Comparison of ENCODE assay signal across 1 cellular context in genomic region chr5:134524826-134525686, GRCh38.
TF ChIP-seq lines count a peak whose summit lies in the region.

JADE2 (plus strand) TSS chr5:134525670; CDS start chr5:134535858, 10,188 bp downstream.

TF ChIP-seq in HepG2, 621 proteins besides CTCF, POLR2A, EP300 and RAD21 (continued from another document and continues in another):
- TF ChIP-seq, protein P1, sequence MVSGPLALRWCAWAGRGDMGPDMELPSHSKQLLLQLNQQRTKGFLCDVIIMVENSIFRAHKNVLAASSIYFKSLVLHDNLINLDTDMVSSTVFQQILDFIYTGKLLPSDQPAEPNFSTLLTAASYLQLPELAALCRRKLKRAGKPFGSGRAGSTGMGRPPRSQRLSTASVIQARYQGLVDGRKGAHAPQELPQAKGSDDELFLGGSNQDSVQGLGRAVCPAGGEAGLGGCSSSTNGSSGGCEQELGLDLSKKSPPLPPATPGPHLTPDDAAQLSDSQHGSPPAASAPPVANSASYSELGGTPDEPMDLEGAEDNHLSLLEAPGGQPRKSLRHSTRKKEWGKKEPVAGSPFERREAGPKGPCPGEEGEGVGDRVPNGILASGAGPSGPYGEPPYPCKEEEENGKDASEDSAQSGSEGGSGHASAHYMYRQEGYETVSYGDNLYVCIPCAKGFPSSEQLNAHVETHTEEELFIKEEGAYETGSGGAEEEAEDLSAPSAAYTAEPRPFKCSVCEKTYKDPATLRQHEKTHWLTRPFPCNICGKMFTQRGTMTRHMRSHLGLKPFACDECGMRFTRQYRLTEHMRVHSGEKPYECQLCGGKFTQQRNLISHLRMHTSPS (CRISPR knock-in tag; IDR thresholded peaks at IDR 0.05; ENCODE audit: low read depth): 0 out of 2 replicates have a peak, but pooled peaks have one; percentile 3
- TF ChIP-seq EEA1 (CRISPR knock-in tag; IDR thresholded peaks at IDR 0.05; ENCODE audit: borderline replicate concordance) (no peak), MAF1 (CRISPR knock-in tag; IDR thresholded peaks at IDR 0.05; ENCODE audit: borderline replicate concordance) (no peak), MAX (IDR thresholded peaks at IDR 0.05) (peak; percentile 49), HOXA5 (CRISPR knock-in tag; IDR thresholded peaks at IDR 0.05) (no peak), CREB1 (IDR thresholded peaks at IDR 0.05) (peak; percentile 60), CREB1 (CRISPR knock-in tag; IDR thresholded peaks at IDR 0.05) (peak; percentile 62), ZNF788 (CRISPR knock-in tag; IDR thresholded peaks at IDR 0.05; ENCODE audit: borderline replicate concordance) (0 out of 2 replicates have a peak, but pooled peaks have one; percentile 9), JUN (CRISPR knock-in tag; IDR thresholded peaks at IDR 0.05) (no peak), AGO1 (IDR thresholded peaks at IDR 0.05; ENCODE audit: low read depth, low read length, poor library complexity, severe bottlenecking) (peak; percentile 90), ZNF891 (CRISPR knock-in tag; IDR thresholded peaks at IDR 0.05) (0 out of 2 replicates have a peak, but pooled peaks have one; percentile 20), IKZF1 (IDR thresholded peaks at IDR 0.05) (no peak), ZFX (CRISPR knock-in tag; IDR thresholded peaks at IDR 0.05; ENCODE audit: low read depth) (peak; percentile 34; the same call in 1 of the 2 replicates), ZNF350 (CRISPR knock-in tag; IDR thresholded peaks at IDR 0.05; ENCODE audit: borderline replicate concordance, low read depth) (no peak), ZBTB43 (CRISPR knock-in tag; conservative IDR thresholded peaks at IDR 0.05) (peak; percentile 98), ATF5 (CRISPR knock-in tag; IDR thresholded peaks at IDR 0.05; ENCODE audit: low read depth) (no peak), ARID2 (CRISPR knock-in tag; IDR thresholded peaks at IDR 0.05; ENCODE audit: borderline replicate concordance) (no peak), AGO2 (optimal IDR thresholded peaks at IDR 0.05; ENCODE audit: low read depth, low read length) (peak; percentile 65), ZNF556 (CRISPR knock-in tag; IDR thresholded peaks at IDR 0.05; ENCODE audit: borderline replicate concordance) (0 out of 2 replicates have a peak, but pooled peaks have one; percentile 38), RBM39 (IDR thresholded peaks at IDR 0.05; ENCODE audit: low read depth, low read length, poor library complexity, severe bottlenecking) (peak; percentile 53), CC2D1A (CRISPR knock-in tag; IDR thresholded peaks at IDR 0.05) (no peak), DMAP1 (CRISPR knock-in tag; IDR thresholded peaks at IDR 0.05) (0 out of 2 replicates have a peak, but pooled peaks have one; percentile 10), NKX3-1 (CRISPR knock-in tag; IDR thresholded peaks at IDR 0.05) (no peak), ATF1 (CRISPR knock-in tag; IDR thresholded peaks at IDR 0.05) (peak; percentile 55), EED (CRISPR knock-in tag; IDR thresholded peaks at IDR 0.05) (no peak), CHCHD3 (CRISPR knock-in tag; IDR thresholded peaks at IDR 0.05) (no peak), ZNF672 (CRISPR knock-in tag; IDR thresholded peaks at IDR 0.05) (no peak), NR2F2 (IDR thresholded peaks at IDR 0.05; ENCODE audit: borderline replicate concordance, low read depth) (peak; percentile 6; the same call in 1 of the 2 replicates), ZNF296 (CRISPR knock-in tag; conservative IDR thresholded peaks at IDR 0.05) (no peak), ZNF572 (CRISPR knock-in tag; IDR thresholded peaks at IDR 0.05) (no peak), PHF5A (CRISPR knock-in tag; IDR thresholded peaks at IDR 0.05; ENCODE audit: low read depth, unreplicated experiment) (no peak), YY1 (IDR thresholded peaks at IDR 0.05; ENCODE audit: insufficient read depth, insufficient replicate concordance, low read depth, low read length) (peak; percentile 25), MIER2 (CRISPR knock-in tag; IDR thresholded peaks at IDR 0.05) (no peak), ZBTB3 (CRISPR knock-in tag; IDR thresholded peaks at IDR 0.05; ENCODE audit: borderline replicate concordance, low read depth) (peak; percentile 26; the same call in 1 of the 2 replicates), HCFC1 (IDR thresholded peaks at IDR 0.05; ENCODE audit: low read depth, low read length) (no peak), PAXIP1 (CRISPR knock-in tag; conservative IDR thresholded peaks at IDR 0.05) (0 out of 2 replicates have a peak, but pooled peaks have one; percentile 8), HNRNPK (IDR thresholded peaks at IDR 0.05; ENCODE audit: low read depth, low read length, poor library complexity, severe bottlenecking) (peak; percentile 32), HNF1B (CRISPR knock-in tag; IDR thresholded peaks at IDR 0.05) (no peak), ZNF205 (CRISPR knock-in tag; IDR thresholded peaks at IDR 0.05) (0 out of 2 replicates have a peak, but pooled peaks have one; percentile 2), FOXK1 (CRISPR knock-in tag; IDR thresholded peaks at IDR 0.05; ENCODE audit: borderline replicate concordance, low read depth) (no peak), POLR2G (IDR thresholded peaks at IDR 0.05; ENCODE audit: low read depth, low read length) (peak; percentile 59; the same call in 1 of the 2 replicates), ZNF562 (CRISPR knock-in tag; IDR thresholded peaks at IDR 0.05; ENCODE audit: borderline replicate concordance) (no peak)
- TF ChIP-seq, protein P2, sequence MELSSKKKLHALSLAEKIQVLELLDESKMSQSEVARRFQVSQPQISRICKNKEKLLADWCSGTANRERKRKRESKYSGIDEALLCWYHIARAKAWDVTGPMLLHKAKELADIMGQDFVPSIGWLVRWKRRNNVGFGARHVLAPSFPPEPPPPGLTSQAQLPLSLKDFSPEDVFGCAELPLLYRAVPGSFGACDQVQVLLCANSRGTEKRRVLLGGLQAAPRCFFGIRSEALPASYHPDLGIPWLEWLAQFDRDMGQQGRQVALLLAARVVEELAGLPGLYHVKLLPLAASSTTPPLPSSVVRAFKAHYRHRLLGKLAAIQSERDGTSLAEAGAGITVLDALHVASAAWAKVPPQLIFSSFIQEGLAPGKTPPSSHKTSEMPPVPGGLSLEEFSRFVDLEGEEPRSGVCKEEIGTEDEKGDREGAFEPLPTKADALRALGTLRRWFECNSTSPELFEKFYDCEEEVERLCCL (CRISPR knock-in tag; IDR thresholded peaks at IDR 0.05; ENCODE audit: borderline replicate concordance): no peak
- TF ChIP-seq, protein P3, sequence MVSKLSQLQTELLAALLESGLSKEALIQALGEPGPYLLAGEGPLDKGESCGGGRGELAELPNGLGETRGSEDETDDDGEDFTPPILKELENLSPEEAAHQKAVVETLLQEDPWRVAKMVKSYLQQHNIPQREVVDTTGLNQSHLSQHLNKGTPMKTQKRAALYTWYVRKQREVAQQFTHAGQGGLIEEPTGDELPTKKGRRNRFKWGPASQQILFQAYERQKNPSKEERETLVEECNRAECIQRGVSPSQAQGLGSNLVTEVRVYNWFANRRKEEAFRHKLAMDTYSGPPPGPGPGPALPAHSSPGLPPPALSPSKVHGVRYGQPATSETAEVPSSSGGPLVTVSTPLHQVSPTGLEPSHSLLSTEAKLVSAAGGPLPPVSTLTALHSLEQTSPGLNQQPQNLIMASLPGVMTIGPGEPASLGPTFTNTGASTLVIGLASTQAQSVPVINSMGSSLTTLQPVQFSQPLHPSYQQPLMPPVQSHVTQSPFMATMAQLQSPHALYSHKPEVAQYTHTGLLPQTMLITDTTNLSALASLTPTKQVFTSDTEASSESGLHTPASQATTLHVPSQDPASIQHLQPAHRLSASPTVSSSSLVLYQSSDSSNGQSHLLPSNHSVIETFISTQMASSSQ (IDR thresholded peaks at IDR 0.05; ENCODE audit: low read depth): no peak
- TF ChIP-seq, protein P3 (CRISPR knock-in tag; IDR thresholded peaks at IDR 0.05; ENCODE audit: borderline replicate concordance): peak; percentile 26; the same call in 1 of the 2 replicates
- TF ChIP-seq, protein P4, sequence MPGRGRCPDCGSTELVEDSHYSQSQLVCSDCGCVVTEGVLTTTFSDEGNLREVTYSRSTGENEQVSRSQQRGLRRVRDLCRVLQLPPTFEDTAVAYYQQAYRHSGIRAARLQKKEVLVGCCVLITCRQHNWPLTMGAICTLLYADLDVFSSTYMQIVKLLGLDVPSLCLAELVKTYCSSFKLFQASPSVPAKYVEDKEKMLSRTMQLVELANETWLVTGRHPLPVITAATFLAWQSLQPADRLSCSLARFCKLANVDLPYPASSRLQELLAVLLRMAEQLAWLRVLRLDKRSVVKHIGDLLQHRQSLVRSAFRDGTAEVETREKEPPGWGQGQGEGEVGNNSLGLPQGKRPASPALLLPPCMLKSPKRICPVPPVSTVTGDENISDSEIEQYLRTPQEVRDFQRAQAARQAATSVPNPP (CRISPR knock-in tag; IDR thresholded peaks at IDR 0.05): no peak
